ENCODE assay signal across 1 cellular context in the genomic region with DNA sequence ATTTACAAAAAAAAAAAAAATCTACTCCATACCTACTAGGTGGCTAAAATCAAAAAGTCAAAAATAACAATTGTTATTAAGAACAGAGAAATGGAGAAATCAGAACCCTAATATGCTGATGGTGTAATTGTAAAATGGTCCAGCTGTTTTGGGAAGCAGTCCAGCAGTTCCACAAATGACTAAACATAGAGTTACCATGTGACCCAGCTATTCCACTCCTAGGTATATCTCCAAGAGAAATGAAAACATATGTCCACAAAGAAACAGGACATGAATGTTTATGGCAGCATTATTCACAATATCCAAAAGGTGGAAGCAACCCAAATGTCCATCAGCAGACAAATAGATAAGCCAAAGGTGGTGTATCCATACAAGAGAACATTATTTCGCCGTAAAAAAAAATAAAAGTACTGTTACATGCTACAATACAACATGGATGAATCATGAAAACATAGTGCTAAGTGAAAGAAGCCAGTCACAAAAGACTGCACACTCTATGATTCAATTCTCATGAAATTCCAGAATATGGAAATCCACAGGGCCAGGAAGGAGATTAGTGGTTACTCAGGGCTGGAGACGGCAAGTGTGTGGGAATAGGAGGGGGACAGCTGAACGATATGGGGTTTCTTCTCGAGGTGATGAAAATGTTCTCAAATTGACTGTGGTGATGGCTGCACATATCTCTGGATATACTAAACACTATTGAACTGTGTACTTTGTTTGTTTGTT.
TF ChIP-seq lines count a peak whose summit lies in the region.

No MANE protein-coding gene starts in this region.

TF ChIP-seq in IMR-90, 13 proteins besides CTCF, POLR2A, EP300 and RAD21:
- TF ChIP-seq NFE2L2 (IDR thresholded peaks at IDR 0.05; ENCODE audit: low read depth, low read length): no peak
- TF ChIP-seq CHD1 (IDR thresholded peaks at IDR 0.05; ENCODE audit: low read depth, low read length): no peak
- TF ChIP-seq BHLHE40 (IDR thresholded peaks at IDR 0.05; ENCODE audit: low read depth, low read length): no peak
- no peak for TF ChIP-seq RFX5 (IDR thresholded peaks at IDR 0.05; ENCODE audit: low read depth, low read length)
- no peak for TF ChIP-seq MXI1 (IDR thresholded peaks at IDR 0.05; ENCODE audit: borderline replicate concordance, low read depth, low read length)
- no peak for TF ChIP-seq CEBPB (IDR thresholded peaks at IDR 0.05; ENCODE audit: low read depth, low read length)
- no peak for TF ChIP-seq SMC3 (IDR thresholded peaks at IDR 0.05; ENCODE audit: low read depth, low read length)
- no peak for TF ChIP-seq MAFK (IDR thresholded peaks at IDR 0.05; ENCODE audit: low read depth, low read length)
- TF ChIP-seq FOS (IDR thresholded peaks at IDR 0.05; ENCODE audit: low read depth, low read length): no peak
- TF ChIP-seq MAZ (IDR thresholded peaks at IDR 0.05; ENCODE audit: borderline replicate concordance, low read depth, low read length): no peak
- TF ChIP-seq, protein P1, sequence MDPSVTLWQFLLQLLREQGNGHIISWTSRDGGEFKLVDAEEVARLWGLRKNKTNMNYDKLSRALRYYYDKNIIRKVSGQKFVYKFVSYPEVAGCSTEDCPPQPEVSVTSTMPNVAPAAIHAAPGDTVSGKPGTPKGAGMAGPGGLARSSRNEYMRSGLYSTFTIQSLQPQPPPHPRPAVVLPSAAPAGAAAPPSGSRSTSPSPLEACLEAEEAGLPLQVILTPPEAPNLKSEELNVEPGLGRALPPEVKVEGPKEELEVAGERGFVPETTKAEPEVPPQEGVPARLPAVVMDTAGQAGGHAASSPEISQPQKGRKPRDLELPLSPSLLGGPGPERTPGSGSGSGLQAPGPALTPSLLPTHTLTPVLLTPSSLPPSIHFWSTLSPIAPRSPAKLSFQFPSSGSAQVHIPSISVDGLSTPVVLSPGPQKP (IDR thresholded peaks at IDR 0.05; ENCODE audit: borderline replicate concordance, low read depth, low read length): no peak
- TF ChIP-seq, protein P2, sequence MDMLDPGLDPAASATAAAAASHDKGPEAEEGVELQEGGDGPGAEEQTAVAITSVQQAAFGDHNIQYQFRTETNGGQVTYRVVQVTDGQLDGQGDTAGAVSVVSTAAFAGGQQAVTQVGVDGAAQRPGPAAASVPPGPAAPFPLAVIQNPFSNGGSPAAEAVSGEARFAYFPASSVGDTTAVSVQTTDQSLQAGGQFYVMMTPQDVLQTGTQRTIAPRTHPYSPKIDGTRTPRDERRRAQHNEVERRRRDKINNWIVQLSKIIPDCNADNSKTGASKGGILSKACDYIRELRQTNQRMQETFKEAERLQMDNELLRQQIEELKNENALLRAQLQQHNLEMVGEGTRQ (IDR thresholded peaks at IDR 0.05; ENCODE audit: low read depth, low read length): no peak
- no peak for TF ChIP-seq RCOR1 (IDR thresholded peaks at IDR 0.05; ENCODE audit: insufficient replicate concordance, low read length)
